Comparison of ENCODE assay signal across 9 cellular contexts in the genomic region with DNA sequence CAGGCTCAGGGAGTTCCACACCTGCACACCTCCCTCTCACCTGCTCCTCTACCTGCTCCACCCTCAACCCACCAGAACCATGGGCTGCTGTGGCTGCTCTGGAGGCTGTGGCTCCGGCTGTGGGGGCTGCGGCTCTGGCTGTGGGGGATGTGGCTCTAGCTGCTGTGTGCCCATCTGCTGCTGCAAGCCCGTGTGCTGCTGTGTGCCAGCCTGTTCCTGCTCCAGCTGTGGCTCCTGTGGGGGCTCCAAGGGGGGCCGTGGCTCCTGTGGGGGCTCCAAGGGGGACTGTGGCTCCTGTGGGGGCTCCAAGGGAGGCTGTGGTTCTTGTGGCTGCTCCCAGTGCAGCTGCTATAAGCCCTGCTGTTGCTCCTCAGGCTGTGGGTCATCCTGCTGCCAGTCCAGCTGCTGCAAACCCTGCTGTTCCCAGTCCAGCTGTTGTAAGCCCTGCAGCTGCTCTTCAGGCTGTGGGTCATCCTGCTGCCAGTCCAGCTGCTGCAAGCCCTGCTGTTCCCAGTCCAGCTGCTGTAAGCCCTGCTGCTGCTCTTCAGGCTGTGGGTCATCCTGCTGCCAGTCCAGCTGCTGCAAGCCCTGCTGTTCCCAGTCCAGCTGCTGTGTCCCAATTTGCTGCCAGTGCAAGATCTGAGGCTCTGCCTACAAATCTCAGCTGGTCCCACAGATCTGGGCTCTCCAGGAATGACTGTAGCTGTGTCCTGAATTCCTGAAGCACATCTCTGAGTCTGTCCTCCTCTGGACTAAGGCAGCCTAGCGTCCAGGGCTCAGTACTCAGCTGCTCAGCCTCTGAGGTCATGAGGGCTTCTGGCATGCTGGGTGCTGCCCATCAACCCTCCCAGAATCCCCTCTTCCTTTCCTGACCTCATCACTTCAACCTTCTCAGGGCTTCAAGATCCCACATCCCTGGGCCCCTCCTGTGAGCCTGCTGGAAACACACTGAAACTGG. TPM values are rescaled to one million over a fixed set of nuclear protein-coding genes. Genes with fewer than 3 reads are reported as not detected.
DNase-seq lines count a peak whose midpoint lies in the region; ATAC-seq, FAIRE-seq and TF ChIP-seq lines count a peak whose summit lies in the region.
"Not testable (repeated sequence)": the region's sequence is repeated elsewhere in the genome, so short reads cannot be mapped to it uniquely, and the experiment has no call there.
"Had no signal": no experiment of that assay in that cellular context is flagged by ENCODE, and none has a peak within 500 bp of the region (broad histone marks: within the 10 kb centered on the region; RNA-seq: fewer than 3 reads in every experiment).

A gene with protein sequence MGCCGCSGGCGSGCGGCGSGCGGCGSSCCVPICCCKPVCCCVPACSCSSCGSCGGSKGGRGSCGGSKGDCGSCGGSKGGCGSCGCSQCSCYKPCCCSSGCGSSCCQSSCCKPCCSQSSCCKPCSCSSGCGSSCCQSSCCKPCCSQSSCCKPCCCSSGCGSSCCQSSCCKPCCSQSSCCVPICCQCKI (plus strand): TSS at position 49 of the 958 bp plus-strand sequence. CDS start 31 bp downstream, at position 80.

- not testable (repeated sequence) for H2BK15ac ChIP-seq in mesendoderm (replicated peaks; ENCODE audit: low read depth)

- not testable (repeated sequence) for H3K79me1 ChIP-seq in mesendoderm (ENCODE audit: low read length)

- POLR2A ChIA-PET in GM12878 (lab: Charles Lee), result not testable (repeated sequence)

- in situ Hi-C loops in GM12878 (cut with MboI), result not testable (repeated sequence)

- not testable (repeated sequence) for H4K5ac ChIP-seq in mesendoderm (ENCODE audit: low read length)

- not testable (repeated sequence) for H2BK120ac ChIP-seq in mesendoderm (ENCODE audit: low read depth, low read length)

- H3K27ac ChIP-seq in BLaER1; GM12878 (ENCODE audit: control insufficient read depth, insufficient read depth); mesendoderm (ENCODE audit: low read depth, low read length): not testable (repeated sequence)

- H3K9me3 ChIP-seq in BLaER1 (peaks cover 25% of the 10 kb centered on the region), GM12878 (replicated peaks; ENCODE audit: control insufficient read depth, insufficient read depth, low read length) (peaks cover 25% of the 10 kb centered on the region)

- not testable (repeated sequence) for H3K9ac ChIP-seq in BLaER1; GM12878 (ENCODE audit: control insufficient read depth, insufficient read depth, low read length); mesendoderm (ENCODE audit: low read length)

- not testable (repeated sequence) for TF ChIP-seq EP300 in GM12878 (IDR thresholded peaks at IDR 0.05; ENCODE audit: borderline replicate concordance in 1 of 2, control insufficient read depth in 1 of 2, low read depth in 2 of 2, low read length in 2 of 2)

- not testable (repeated sequence) for H2AFZ ChIP-seq in GM12878 (ENCODE audit: control insufficient read depth, low read depth, low read length)

- not testable (repeated sequence) for H3K27ac Mint-ChIP-seq in osteocyte (ENCODE audit: unreplicated experiment)

- not testable (repeated sequence) for ATAC-seq in GM12878

- not testable (repeated sequence) for H3K79me2 ChIP-seq in GM12878 (ENCODE audit: control insufficient read depth, insufficient read depth, low read length); mesendoderm (ENCODE audit: control insufficient read depth, insufficient read depth, low read length)

- not testable (repeated sequence) for TF ChIP-seq POLR2A in GM12892 (IDR thresholded peaks at IDR 0.05; ENCODE audit: low read depth, low read length); NB4 (IDR thresholded peaks at IDR 0.05; ENCODE audit: extremely low read depth, insufficient read length); GM12878 (IDR thresholded peaks at IDR 0.05; ENCODE audit: low read depth, low read length)

- SMC1A ChIA-PET in GM12878 (lab: Charles Lee; ENCODE audit: uncharacterized antibody, unreplicated experiment), result not testable (repeated sequence)

- H3K36me3 ChIP-seq in BLaER1; GM12878 (ENCODE audit: control insufficient read depth in 2 of 2, insufficient read depth in 2 of 2, low read length in 1 of 2); mesendoderm (ENCODE audit: control insufficient read depth, insufficient read depth, low read length): not testable (repeated sequence)

- not testable (repeated sequence) for H4K20me1 ChIP-seq in BLaER1; GM12878 (ENCODE audit: control insufficient read depth, insufficient read depth)

- H3K18ac ChIP-seq in mesendoderm (ENCODE audit: low read length), result not testable (repeated sequence)

- not testable (repeated sequence) for H3K4me1 Mint-ChIP-seq in osteocyte (ENCODE audit: unreplicated experiment)

- not testable (repeated sequence) for H3K27me3 Mint-ChIP-seq in osteocyte (ENCODE audit: unreplicated experiment)

- not testable (repeated sequence) for H3K4me3 Mint-ChIP-seq in osteocyte (ENCODE audit: unreplicated experiment)

- not testable (repeated sequence) for H2BK5ac ChIP-seq in mesendoderm (ENCODE audit: low read length)

- peak within 1 kb of the TSS; percentile 50 for H3K4me2 ChIP-seq in BLaER1
- H3K4me2 ChIP-seq in GM12878 (ENCODE audit: control insufficient read depth, insufficient read depth); mesendoderm (ENCODE audit: low read length): not testable (repeated sequence)

- 58% methylated on average over 5 of the region's 5 CpGs for WGBS in GM12878 (ENCODE audit: insufficient coverage, insufficient replicate concordance, low lambda C conversion rate, missing lambda C conversion rate)
- no CpG with 5 or more reads among the region's 5 CpGs for WGBS in mesendoderm (ENCODE audit: extremely low coverage, insufficient coverage, low lambda C conversion rate)

- H4K8ac ChIP-seq in mesendoderm (ENCODE audit: low read depth, low read length), result not testable (repeated sequence)

- intact Hi-C loops in GM12878 (cut with micrococcal nuclease; ENCODE audit: unreplicated experiment), result not testable (repeated sequence)

- H3K4me1 ChIP-seq in BLaER1 (peaks cover 35% of the 10 kb centered on the region), GM12878 (ENCODE audit: control insufficient read depth, insufficient read depth, low read length) (peaks cover 41% of the 10 kb centered on the region)
- not testable (repeated sequence) for H3K4me1 ChIP-seq in mesendoderm (ENCODE audit: control insufficient read depth, low read depth, low read length)

- RAD21 ChIA-PET in GM12878 (lab: Charles Lee; ENCODE audit: unreplicated experiment), result not testable (repeated sequence)

- not testable (repeated sequence) for H3K36me3 Mint-ChIP-seq in osteocyte (ENCODE audit: unreplicated experiment)

- FAIRE-seq in GM12892 (lab: Jason Lieb, UNC), result peak; percentile 30
- FAIRE-seq in GM12878 (lab: Jason Lieb, UNC), result not testable (repeated sequence)

- not testable (repeated sequence) for TF ChIP-seq RAD21 in GM12878 (IDR thresholded peaks at IDR 0.05; ENCODE audit: insufficient read depth, low read depth, low read length)

- H3K4ac ChIP-seq in mesendoderm (ENCODE audit: low read depth, low read length), result not testable (repeated sequence)

- H3K56ac ChIP-seq in mesendoderm (ENCODE audit: low read length), result not testable (repeated sequence)

- H2AK5ac ChIP-seq in mesendoderm (ENCODE audit: low read length), result not testable (repeated sequence)

- H3K4me3 ChIP-seq in BLaER1; NB4 (ENCODE audit: low read depth, low read length); GM12878; mesendoderm (ENCODE audit: low read length): not testable (repeated sequence)

- DNase-seq in GM12892 (ENCODE audit: insufficient read length); GM12878 (ENCODE audit: low read depth, low spot score): not testable (repeated sequence)
- DNase-seq in NB4 (ENCODE audit: low read depth), result peak; percentile 32
- DNase-seq in islet precursor cell, result peak; percentile 78
- peak; percentile 30 for DNase-seq in mesendoderm
- DNase-seq in osteocyte (ENCODE audit: extremely low spot score, unreplicated experiment), result peak; percentile 70

- H3K27me3 ChIP-seq in BLaER1; GM12878 (replicated peaks in 1 of 2; ENCODE audit: control insufficient read depth in 2 of 2, insufficient read depth in 2 of 2, low read length in 1 of 2); mesendoderm (ENCODE audit: insufficient read depth, low read length, poor library complexity): not testable (repeated sequence)

- BruUV-seq in GM12878 (replicated peaks; lab: Mats Ljungman, UMichigan), result not testable (repeated sequence)

- H3K23ac ChIP-seq in mesendoderm (ENCODE audit: low read length), result not testable (repeated sequence)

- H3K9me3 Mint-ChIP-seq in osteocyte (ENCODE audit: unreplicated experiment), result not testable (repeated sequence)

- CTCF ChIA-PET in GM12878 (lab: Yijun Ruan, JAX), result not testable (repeated sequence)

- not testable (repeated sequence) for TF ChIP-seq CTCF in NB4 (IDR thresholded peaks at IDR 0.05; ENCODE audit: low read depth, low read length); GM12878 (IDR thresholded peaks at IDR 0.05 in 2 of 3, conservative IDR thresholded peaks at IDR 0.05 in 1 of 3; ENCODE audit: control insufficient read depth in 2 of 3, extremely low read depth in 1 of 3, insufficient read depth in 1 of 3, low read depth in 3 of 3, low read length in 3 of 3); osteocyte (IDR thresholded peaks at IDR 0.05)

RNA-seq across cellular contexts. Expression of the gene that starts here (rescaled TPM):
- not detected for polyA plus RNA-seq in GM12892 (2012; ENCODE audit: missing spikeins)
- total RNA-seq in GM12878 (2013; cell fraction: nucleolus; rRNA removed), result 0.73 and 1.3 TPM in 2 replicates
- total RNA-seq in GM12878 (2014; rRNA removed) (0.22 TPM in 1 of 2 replicates, not detected in the other), GM12878 (2014; rRNA removed; fragmentation: Illumina TruSeq; extraction: Trizol) (not detected in 2 replicates), GM12878 (2021) (0.36 TPM in 1 of 2 replicates, not detected in the other), osteocyte (not detected in 2 replicates)
- polyA plus RNA-seq in GM12878 (2011; ENCODE audit: low read depth), result not detected
- polyA plus RNA-seq in GM12878 (2011; rRNA removed) (0.10 and 0.15 TPM in 2 replicates), GM12878 (2014; fragmentation: Illumina TruSeq; extraction: Trizol) (0.12 and 0.38 TPM in 2 replicates), GM12878 (2014; fragmentation: Nextera tagmentation; extraction: Ambion mirVana) (under 1 TPM in 1 of 2 experiments, not detected in 1; 0.07 TPM), GM12878 (2014; rRNA removed) (not detected in 2 replicates), GM12878 (2016; fragmentation: Nextera tagmentation; extraction: Ambion mirVana) (not detected)
- polyA plus RNA-seq in GM12878 (2011; cell fraction: cytosol; rRNA removed), result 0.09 TPM in 1 of 2 replicates, not detected in the other
- 0.34 and 0.64 TPM in 2 replicates for polyA plus RNA-seq in GM12878 (2011; cell fraction: nucleus; rRNA removed)
- polyA plus RNA-seq in GM12878 (2012), result 0.28 and 0.39 TPM in 2 replicates
- 0.41 TPM in 1 of 2 replicates, not detected in the other for polyA minus RNA-seq in GM12878 (2011; rRNA and poly(A)+ RNA removed)
- polyA minus RNA-seq in GM12878 (2011; cell fraction: cytosol; rRNA and poly(A)+ RNA removed), result not detected in 2 replicates
- 0.38 TPM in 1 of 2 replicates, not detected in the other for polyA minus RNA-seq in GM12878 (2011; cell fraction: nucleus; rRNA and poly(A)+ RNA removed)
- polyA plus RNA-seq in mesendoderm (2013, experiment 1 of 2), result not detected
- not detected for polyA plus RNA-seq in mesendoderm (2013, experiment 2 of 2)
- total RNA-seq: CD4-positive, alpha-beta memory T cell; H4 had no signal
- polyA plus RNA-seq: CD4-positive, alpha-beta memory T cell had no signal

Comparison
In these comparisons a context has a peak if more than half of its experiments do, and no peak if none do; other contexts are left out.
1. Peak in DNase-seq in osteocyte; RNA of the gene not detected or under 1 TPM.